1 cellular context compared by ENCODE assay signal in genomic region chr19:1859319-1859718, GRCh38.
TF ChIP-seq lines count a peak whose summit lies in the region.

No MANE protein-coding gene starts in this region.

TF ChIP-seq in GM23338, 12 proteins besides CTCF, POLR2A, EP300 and RAD21:
- TF ChIP-seq ETS1 (IDR thresholded peaks at IDR 0.05) (no peak), STAT1 (IDR thresholded peaks at IDR 0.05; ENCODE audit: unreplicated experiment) (no peak), EZH2 (IDR thresholded peaks at IDR 0.05; ENCODE audit: low read depth, unreplicated experiment) (no peak), ZNF331 (CRISPR knock-in tag; IDR thresholded peaks at IDR 0.05; ENCODE audit: low read depth) (no peak), ZNF462 (CRISPR knock-in tag; IDR thresholded peaks at IDR 0.05) (no peak), EZH2phosphoT487 (IDR thresholded peaks at IDR 0.05; ENCODE audit: unreplicated experiment) (no peak), NANOG (IDR thresholded peaks at IDR 0.05; ENCODE audit: borderline replicate concordance) (no peak), POLR2AphosphoS5 (IDR thresholded peaks at IDR 0.05; ENCODE audit: low read depth) (no peak), CREB1 (CRISPR knock-in tag; IDR thresholded peaks at IDR 0.05; ENCODE audit: low read depth) (no peak), REST (IDR thresholded peaks at IDR 0.05; ENCODE audit: unreplicated experiment) (no peak), JUNB (IDR thresholded peaks at IDR 0.05; ENCODE audit: unreplicated experiment) (no peak), ZNF114 (CRISPR knock-in tag; IDR thresholded peaks at IDR 0.05) (no peak)
TF ChIP-seq in GM23338: peak in this region for 0.
